Comparison of ENCODE assay signal across 1 cellular context in genomic region chr10:126872768-126873167, GRCh38.
TF ChIP-seq lines count a peak whose summit lies in the region.

No MANE protein-coding gene starts in this region.

TF ChIP-seq in WTC11, 78 proteins besides CTCF, POLR2A, EP300 and RAD21 (continued from another document):
- TF ChIP-seq, protein P1, sequence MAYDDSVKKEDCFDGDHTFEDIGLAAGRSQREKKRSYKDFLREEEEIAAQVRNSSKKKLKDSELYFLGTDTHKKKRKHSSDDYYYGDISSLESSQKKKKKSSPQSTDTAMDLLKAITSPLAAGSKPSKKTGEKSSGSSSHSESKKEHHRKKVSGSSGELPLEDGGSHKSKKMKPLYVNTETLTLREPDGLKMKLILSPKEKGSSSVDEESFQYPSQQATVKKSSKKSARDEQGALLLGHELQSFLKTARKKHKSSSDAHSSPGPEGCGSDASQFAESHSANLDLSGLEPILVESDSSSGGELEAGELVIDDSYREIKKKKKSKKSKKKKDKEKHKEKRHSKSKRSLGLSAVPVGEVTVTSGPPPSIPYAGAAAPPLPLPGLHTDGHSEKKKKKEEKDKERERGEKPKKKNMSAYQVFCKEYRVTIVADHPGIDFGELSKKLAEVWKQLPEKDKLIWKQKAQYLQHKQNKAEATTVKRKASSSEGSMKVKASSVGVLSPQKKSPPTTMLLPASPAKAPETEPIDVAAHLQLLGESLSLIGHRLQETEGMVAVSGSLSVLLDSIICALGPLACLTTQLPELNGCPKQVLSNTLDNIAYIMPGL (CRISPR knock-in tag; IDR thresholded peaks at IDR 0.05): no peak
